Comparison of ENCODE assay signal across 7 cellular contexts in the genomic region with DNA sequence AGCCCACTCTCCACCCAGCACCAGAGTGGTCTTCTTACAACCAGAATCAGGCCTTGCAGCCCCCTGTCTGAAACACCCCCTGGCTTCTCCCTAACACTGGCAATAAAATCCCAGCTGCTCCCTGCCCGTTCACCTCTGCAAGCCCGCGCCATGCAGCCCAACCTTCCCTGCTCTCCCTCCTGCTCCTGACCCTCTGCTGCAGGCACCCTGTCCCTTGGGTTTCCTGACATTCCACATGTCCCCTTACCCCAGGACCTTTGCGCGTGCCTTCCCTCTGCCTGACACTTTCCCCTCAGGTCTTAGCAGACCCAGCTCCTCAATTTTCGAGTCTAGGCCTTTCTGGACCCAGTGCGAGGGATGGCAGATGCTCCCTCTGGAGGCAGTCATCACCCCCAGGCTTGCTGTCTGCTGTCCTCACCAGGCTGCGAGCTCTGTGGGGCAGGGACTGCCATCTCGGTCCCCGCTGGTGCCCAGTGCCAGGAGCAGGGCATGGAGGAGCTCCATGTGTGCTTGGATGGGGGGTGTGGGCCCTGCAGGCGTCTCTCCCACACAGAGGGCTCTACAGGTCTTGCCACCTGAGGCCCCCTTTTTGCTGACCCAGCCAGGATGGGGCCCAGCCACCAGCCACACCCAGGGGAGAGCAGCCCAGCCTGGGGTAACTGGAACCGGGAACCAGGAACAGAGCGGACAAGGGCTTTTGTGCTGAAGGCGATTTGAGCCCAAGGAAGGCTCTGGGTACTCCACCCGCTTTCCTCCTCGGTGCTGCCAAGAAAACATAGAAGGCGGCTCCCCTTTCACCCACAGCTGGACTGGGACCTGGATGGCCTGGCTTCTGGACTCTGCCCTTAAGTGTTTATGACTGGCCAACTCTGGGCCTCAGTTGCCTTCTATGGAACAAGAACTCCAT. TPM values are rescaled to one million over a fixed set of nuclear protein-coding genes. Genes with fewer than 3 reads are reported as not detected.
"Had no signal": no experiment of that assay in that cellular context is flagged by ENCODE, and none has a peak within 500 bp of the region (broad histone marks: within the 10 kb centered on the region; RNA-seq: fewer than 3 reads in every experiment).

No MANE protein-coding gene starts in this region.

RNA-seq across cellular contexts. Expression of gene KCNJ18, which starts 15.6 kb away (rescaled TPM):
- total RNA-seq: HT-29, NCI-H460, PC-9, Peyer's patch, Right ventricle myocardium inferior, RPMI7951, SJCRH30 had no signal
